ENCODE assay signal across 18 cellular contexts in genomic region chr18:58139627-58140026, GRCh38.
DNase-seq lines count a peak whose midpoint lies in the region; ATAC-seq and TF ChIP-seq lines count a peak whose summit lies in the region.
"Had no signal": no experiment of that assay in that cellular context is flagged by ENCODE, and none has a peak within 500 bp of the region (broad histone marks: within the 10 kb centered on the region; RNA-seq: fewer than 3 reads in every experiment).

No MANE protein-coding gene starts in this region.

- no peak overlapping the region for H2BK15ac ChIP-seq in neuronal stem cell (ENCODE audit: low read length)

- no peak for ATAC-seq in GM21515 (IDR thresholded peaks at IDR 0.05; ENCODE audit: unreplicated experiment)
- ATAC-seq: heart left ventricle, left ventricle myocardium superior had no signal

- H3K27me3 ChIP-seq in BLaER1 = no peaks in the 10 kb centered on the region
- no peaks in the 10 kb centered on the region for H3K27me3 ChIP-seq in hepatocyte
- no peaks in the 10 kb centered on the region for H3K27me3 ChIP-seq in neuronal stem cell (ENCODE audit: control insufficient read depth in 3 of 3, insufficient read depth in 3 of 3, low read depth in 1 of 3, low read length in 3 of 3)
- no peaks in the 10 kb centered on the region for H3K27me3 ChIP-seq in spleen (replicated peaks in 1 of 7)
- H3K27me3 ChIP-seq: dorsolateral prefrontal cortex, heart left ventricle had no signal

- no peak overlapping the region for H2BK120ac ChIP-seq in neuronal stem cell (ENCODE audit: low read depth, low read length)

- no peak overlapping the region for H3K4me3 ChIP-seq in BLaER1
- no peak overlapping the region for H3K4me3 ChIP-seq in hepatocyte
- no peak overlapping the region for H3K4me3 ChIP-seq in neuronal stem cell (ENCODE audit: low read length in 2 of 2)
- no peak overlapping the region for H3K4me3 ChIP-seq in spleen
- H3K4me3 ChIP-seq: dorsolateral prefrontal cortex, heart left ventricle, tibial artery had no signal

- no peak overlapping the region for H2BK5ac ChIP-seq in neuronal stem cell (ENCODE audit: low read length)

- no peak overlapping the region for H4K91ac ChIP-seq in neuronal stem cell (ENCODE audit: low read depth, low read length, poor library complexity)

- no peak for TF ChIP-seq POLR2A in spleen (IDR thresholded peaks at IDR 0.05)

- no peak overlapping the region for H3K27ac ChIP-seq in BLaER1
- peak overlapping the region; percentile 41 for H3K27ac ChIP-seq in hepatocyte
- peak overlapping the region; percentile 28 for H3K27ac ChIP-seq in neuronal stem cell (replicated peaks; ENCODE audit: low read length)
- no peak overlapping the region for H3K27ac ChIP-seq in spleen
- H3K27ac ChIP-seq: heart left ventricle, tibial artery had no signal

- H4K20me1 ChIP-seq in BLaER1 = peaks cover 32% of the 10 kb centered on the region
- H4K20me1 ChIP-seq in hepatocyte (ENCODE audit: insufficient read depth, poor library complexity, severe bottlenecking) = no peaks in the 10 kb centered on the region

- H3K23ac ChIP-seq in neuronal stem cell (ENCODE audit: low read depth, low read length, poor library complexity) = no peak overlapping the region

- H3K9me2 ChIP-seq in hepatocyte (replicated peaks; ENCODE audit: insufficient read depth) = no peaks in the 10 kb centered on the region

- H3K14ac ChIP-seq in neuronal stem cell (ENCODE audit: low read length) = no peak overlapping the region

- H3K36me3 ChIP-seq in BLaER1 (no peaks in the 10 kb centered on the region), hepatocyte (replicated peaks; ENCODE audit: insufficient read depth, low read depth) (no peaks in the 10 kb centered on the region), neuronal stem cell (replicated peaks in 1 of 2; ENCODE audit: control insufficient read depth in 2 of 2, insufficient read depth in 2 of 2, low read length in 2 of 2) (no peaks in the 10 kb centered on the region), spleen (no peaks in the 10 kb centered on the region)
- H3K36me3 ChIP-seq: heart left ventricle, tibial artery had no signal

- no peak overlapping the region for H4K8ac ChIP-seq in neuronal stem cell (ENCODE audit: low read depth, low read length)

- H3K4me1 ChIP-seq in BLaER1 = peaks cover 46% of the 10 kb centered on the region
- peaks cover 42% of the 10 kb centered on the region for H3K4me1 ChIP-seq in hepatocyte (ENCODE audit: insufficient read depth)
- peaks cover 11 to 15% of the 10 kb centered on the region in 2 donors for H3K4me1 ChIP-seq in neuronal stem cell (ENCODE audit: control insufficient read depth in 2 of 2, insufficient read depth in 1 of 2, low read depth in 1 of 2, low read length in 2 of 2)
- H3K4me1 ChIP-seq in spleen = peaks cover 0 to 10% (median 8%) of the 10 kb centered on the region in 6 donors
- H3K4me1 ChIP-seq: tibial artery had no signal

- H3K9ac ChIP-seq in BLaER1 (no peak overlapping the region), neuronal stem cell (ENCODE audit: low read depth, low read length, poor library complexity) (no peak overlapping the region)

- intact Hi-C loops in spleen (cut with DNase I; ENCODE audit: low total_unique reads) = loop anchor here (10.0 kb wide), 1 partner anchor 185 kb away; no protein-coding TSS in a partner anchor

- H3K79me2 ChIP-seq in hepatocyte = peaks cover 96% of the 10 kb centered on the region

- no peak overlapping the region for H2BK12ac ChIP-seq in neuronal stem cell (ENCODE audit: low read length)

- DNase-seq in NCI-H69 (lab: John Stamatoyannopoulos, UW) (peak; percentile 53), hepatocyte (ENCODE audit: low spot score) (no peak), neuronal stem cell (ENCODE audit: low spot score) (no peak), NCI-H1092 treated with DMSO at 0.1 percent for 48 hours (lab: John Stamatoyannopoulos, UW) (no peak), GOT3 (lab: John Stamatoyannopoulos, UW) (no peak), spleen (no peak)
- DNase-seq: activated naive CD4-positive, alpha-beta T cell treated with anti-CD3 and anti-CD28 coated beads, Interleukin-2, amount 50 U/mL, for 16 hours; activated T-cell treated with anti-CD3 and anti-CD28 coated beads, Interleukin-2, amount 50 U/mL, for 24 hours; central memory CD4-positive, alpha-beta T cell; dorsolateral prefrontal cortex; heart left ventricle; left ventricle myocardium superior; NCI-H2171; NCI-H524; stimulated activated CD4-positive, alpha-beta T cell treated with anti-CD3 and anti-CD28 coated beads, Interleukin-4, amount 100 ng/mL, for 1 hour; tibial artery had no signal

- no peak overlapping the region for H3K4ac ChIP-seq in neuronal stem cell (ENCODE audit: low read length)

- no peaks in the 10 kb centered on the region for H3K9me3 ChIP-seq in BLaER1
- H3K9me3 ChIP-seq in hepatocyte (ENCODE audit: low read depth) = no peaks in the 10 kb centered on the region
- H3K9me3 ChIP-seq in neuronal stem cell (replicated peaks in 1 of 2; ENCODE audit: control insufficient read depth in 2 of 2, insufficient read depth in 1 of 2, low read depth in 1 of 2, low read length in 2 of 2) = peaks cover 0 to 7% of the 10 kb centered on the region in 2 donors
- H3K9me3 ChIP-seq in spleen = peaks cover 0 to 3% (median 0%) of the 10 kb centered on the region in 8 donors
- H3K9me3 ChIP-seq: heart left ventricle, tibial artery had no signal

- H3K4me2 ChIP-seq in BLaER1 (peak overlapping the region; percentile 34), hepatocyte (no peak overlapping the region), neuronal stem cell (ENCODE audit: insufficient read depth, low read length, poor library complexity, severe bottlenecking) (no peak overlapping the region)

- H2AK5ac ChIP-seq in neuronal stem cell (ENCODE audit: low read depth, low read length) = no peak overlapping the region

- no peaks in the 10 kb centered on the region for H3K79me1 ChIP-seq in neuronal stem cell (ENCODE audit: low read depth, low read length)

- no peak overlapping the region for H3K18ac ChIP-seq in neuronal stem cell (ENCODE audit: low read length)

- TF ChIP-seq CTCF in hepatocyte (IDR thresholded peaks at IDR 0.05; ENCODE audit: poor library complexity) = no peak
- no peak for TF ChIP-seq CTCF in spleen (IDR thresholded peaks at IDR 0.05 in 8 of 11, conservative IDR thresholded peaks at IDR 0.05 in 3 of 11)

- H2AFZ ChIP-seq in hepatocyte (no peak overlapping the region), neuronal stem cell (ENCODE audit: low read length) (no peak overlapping the region)

- WGBS in hepatocyte (ENCODE audit: low lambda C conversion rate, missing lambda C conversion rate) = 76% methylated on average over 4 of the region's 4 CpGs
- WGBS in neuronal stem cell (ENCODE audit: extremely low coverage in 2 of 2, insufficient read length in 2 of 2, insufficient replicate concordance in 1 of 2), 2 donors = no CpG with 5 or more reads among the region's 4 CpGs
- WGBS in spleen, 5 donors = 26 to 36% (median 28%) methylated on average over 4 of the region's 4 CpGs

Comparison
In these comparisons a context has a peak if more than half of its experiments do, and no peak if none do; other contexts are left out.
1. H3K27ac ChIP-seq: peak in hepatocyte (single experiment) and neuronal stem cell (single experiment); none in BLaER1 (single experiment) and spleen (0 of 8).